Comparison of ENCODE assay signal across 19 cellular contexts in the genomic region with DNA sequence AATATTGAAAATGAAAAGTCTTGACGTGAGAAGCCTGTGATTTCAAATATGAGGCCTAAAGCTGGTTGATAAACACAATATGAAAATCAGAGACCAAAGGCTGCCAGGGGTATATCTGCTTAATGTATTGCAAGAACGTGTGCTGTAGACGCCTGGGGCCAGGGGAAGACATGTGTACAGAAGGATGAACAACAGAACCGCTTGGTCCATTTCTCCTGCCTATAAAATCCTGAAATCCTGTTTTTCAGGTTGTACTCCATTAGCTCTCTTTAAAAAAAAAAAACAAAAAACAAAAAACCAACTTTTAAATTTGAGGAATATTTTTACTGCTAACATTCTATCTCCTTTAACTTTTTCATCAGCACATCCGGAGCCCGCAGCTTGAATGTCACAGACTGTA.
DNase-seq lines count a peak whose midpoint lies in the region; ATAC-seq and TF ChIP-seq lines count a peak whose summit lies in the region.
"Had no signal": no experiment of that assay in that cellular context is flagged by ENCODE, and none has a peak within 500 bp of the region (broad histone marks: within the 10 kb centered on the region; RNA-seq: fewer than 3 reads in every experiment).

No MANE protein-coding gene starts in this region.

- no peak overlapping the region for H4K8ac ChIP-seq in trophoblast cell (ENCODE audit: low read depth, low read length)

- H2BK5ac ChIP-seq in trophoblast cell (ENCODE audit: low read depth, low read length, poor library complexity): no peak overlapping the region

- TF ChIP-seq RAD21 in SK-N-SH (IDR thresholded peaks at IDR 0.05; ENCODE audit: low read length): no peak

- TF ChIP-seq CTCF in SK-N-SH (IDR thresholded peaks at IDR 0.05): no peak
- TF ChIP-seq CTCF in epithelial cell of esophagus (IDR thresholded peaks at IDR 0.05; ENCODE audit: insufficient read depth, low read depth, low read length, missing control alignments): no peak
- no peak for TF ChIP-seq CTCF in ascending aorta (IDR thresholded peaks at IDR 0.05)

- H3K9ac ChIP-seq in SK-N-SH: no peak overlapping the region
- no peak overlapping the region for H3K9ac ChIP-seq in trophoblast cell (ENCODE audit: low read length)
- H3K9ac ChIP-seq: BLaER1, GM23248 had no signal

- H3K79me2 ChIP-seq in SK-N-SH (ENCODE audit: insufficient read depth) (no peaks in the 10 kb centered on the region), trophoblast cell (ENCODE audit: control insufficient read depth, insufficient read depth, low read length, poor library complexity) (no peaks in the 10 kb centered on the region)

- H3K36me3 ChIP-seq in SK-N-SH (replicated peaks in 1 of 2; ENCODE audit: control insufficient read depth in 1 of 2, insufficient read depth in 2 of 2, low read length in 1 of 2) (peaks cover 0 to 4% of the 10 kb centered on the region in 2 experiments), trophoblast cell (ENCODE audit: control insufficient read depth in 1 of 2, insufficient read depth in 2 of 2, low read length in 2 of 2) (peaks cover 11 to 16% of the 10 kb centered on the region in 2 experiments), ascending aorta (peaks cover 0 to 7% of the 10 kb centered on the region in 2 donors)
- H3K36me3 ChIP-seq: BLaER1 had no signal

- H2BK12ac ChIP-seq in trophoblast cell (ENCODE audit: low read length): no peak overlapping the region

- no peaks in the 10 kb centered on the region for H3K79me1 ChIP-seq in trophoblast cell (ENCODE audit: low read length)

- H2BK120ac ChIP-seq in trophoblast cell (ENCODE audit: insufficient read depth, low read length, poor library complexity): no peak overlapping the region

- TF ChIP-seq EP300 in SK-N-SH (IDR thresholded peaks at IDR 0.05; ENCODE audit: borderline replicate concordance in 1 of 2, low read depth in 1 of 2, low read length in 1 of 2): no peak; a peak in 1 of 4 replicates

- POLR2A ChIA-PET in SK-N-SH (lab: Yijun Ruan, JAX): interaction anchor here (0.6 to 1.7 kb wide), 3 partner anchors 27 to 107 kb away, joined by 3 to 4 read pairs (median 3); no protein-coding TSS in a partner anchor

- H4K12ac ChIP-seq in trophoblast cell (ENCODE audit: low read depth, low read length): no peak overlapping the region

- H3K9me2 ChIP-seq in SK-N-SH: no peaks in the 10 kb centered on the region

- H3K14ac ChIP-seq in trophoblast cell (ENCODE audit: low read length): no peak overlapping the region

- WGBS in SK-N-SH (ENCODE audit: low lambda C conversion rate): 67% methylated on average over 6 of the region's 6 CpGs
- no CpG with 5 or more reads among the region's 6 CpGs for WGBS in trophoblast cell (ENCODE audit: extremely low coverage, insufficient coverage, insufficient read length)

- H3K9me3 ChIP-seq in SK-N-SH: no peaks in the 10 kb centered on the region
- no peaks in the 10 kb centered on the region for H3K9me3 ChIP-seq in trophoblast cell (ENCODE audit: insufficient read depth, low read depth, low read length)
- no peaks in the 10 kb centered on the region for H3K9me3 ChIP-seq in ascending aorta
- H3K9me3 ChIP-seq: Caco-2 had no signal

- no peak overlapping the region for H3K4me2 ChIP-seq in SK-N-SH
- H3K4me2 ChIP-seq in trophoblast cell (ENCODE audit: low read length): no peak overlapping the region
- H3K4me2 ChIP-seq: BLaER1 had no signal

- no peak overlapping the region for H3K4me3 ChIP-seq in SK-N-SH (ENCODE audit: low read depth in 2 of 2, low read length in 1 of 2)
- H3K4me3 ChIP-seq in epithelial cell of esophagus (ENCODE audit: low read length): no peak overlapping the region
- no peak overlapping the region for H3K4me3 ChIP-seq in trophoblast cell (ENCODE audit: low read depth, low read length)
- H3K4me3 ChIP-seq in ascending aorta: no peak overlapping the region
- H3K4me3 ChIP-seq: BLaER1, GM23248 had no signal

- no peak overlapping the region for H3K23ac ChIP-seq in trophoblast cell (ENCODE audit: low read length)

- no peak overlapping the region for H2AK5ac ChIP-seq in trophoblast cell (ENCODE audit: low read length)

- H4K91ac ChIP-seq in trophoblast cell (ENCODE audit: low read depth, low read length): no peak overlapping the region

- DNase-seq in SK-N-SH (peak; percentile 30), epithelial cell of esophagus (ENCODE audit: low read depth) (peak; percentile 42), trophoblast cell (peak; percentile 59 to 88), NCI-H510A treated with DMSO at 0.1 percent for 48 hours (lab: John Stamatoyannopoulos, UW) (no peak), ascending aorta (ENCODE audit: low spot score in 2 of 2) (no peak), SKM-1 treated with dmso at 0.1 percent for 144 hours (lab: John Stamatoyannopoulos, UW; ENCODE audit: unreplicated experiment) (no peak)
- DNase-seq: Caco-2; CD4-positive, CD25-positive, alpha-beta regulatory T cell; CD8-positive, alpha-beta T cell; DMS153; DND-41; GM23248; H7; HCEC 1CT had no signal

- H4K20me1 ChIP-seq in SK-N-SH (ENCODE audit: insufficient read depth): no peaks in the 10 kb centered on the region
- H4K20me1 ChIP-seq: BLaER1 had no signal

- no peaks in the 10 kb centered on the region for H3K27me3 ChIP-seq in SK-N-SH (ENCODE audit: insufficient read depth)
- H3K27me3 ChIP-seq in trophoblast cell (ENCODE audit: insufficient read depth, low read length): no peaks in the 10 kb centered on the region
- H3K27me3 ChIP-seq in ascending aorta: no peaks in the 10 kb centered on the region
- H3K27me3 ChIP-seq: BLaER1 had no signal

- ATAC-seq in SK-N-SH treated with all-trans-retinoic acid at 6 μM for 48 hours (no peak), GM21367 (IDR thresholded peaks at IDR 0.05; ENCODE audit: unreplicated experiment) (no peak)
- ATAC-seq: CD8-positive, alpha-beta T cell had no signal

- H3K4me1 ChIP-seq in SK-N-SH (ENCODE audit: control insufficient read depth in 1 of 2, insufficient read depth in 2 of 2, low read depth in 1 of 2, low read length in 1 of 2) (peaks cover 0 to 51% of the 10 kb centered on the region in 2 experiments; a peak in 2 of 4 replicates), trophoblast cell (ENCODE audit: control insufficient read depth in 1 of 2, insufficient read depth in 2 of 2, low read length in 2 of 2) (peaks cover 4 to 7% of the 10 kb centered on the region in 2 experiments), ascending aorta (no peaks in the 10 kb centered on the region)
- H3K4me1 ChIP-seq: BLaER1, Caco-2 had no signal

- no peaks in the 10 kb centered on the region for H3F3A ChIP-seq in SK-N-SH (replicated peaks; ENCODE audit: insufficient read depth)

- intact Hi-C loops in ascending aorta (cut with DNase I): no loop called here

- CTCF ChIA-PET in SK-N-SH (lab: Yijun Ruan, JAX): interaction anchor here (0.7 to 2.2 kb wide), 3 partner anchors 109 to 154 kb away, joined by 3 to 5 read pairs (median 4); a partner anchor contains a TSS

- H2AFZ ChIP-seq in SK-N-SH (ENCODE audit: low read depth) (no peak overlapping the region), trophoblast cell (ENCODE audit: insufficient read depth, low read length, poor library complexity) (no peak overlapping the region)
- H2AFZ ChIP-seq: GM23248 had no signal

- no peak overlapping the region for H3K18ac ChIP-seq in trophoblast cell (ENCODE audit: low read length)

- peak overlapping the region in 1 of 2 experiments; percentile 99; a peak in 2 of 4 replicates for H3K27ac ChIP-seq in SK-N-SH (ENCODE audit: low read depth in 2 of 2, low read length in 1 of 2)
- H3K27ac ChIP-seq in trophoblast cell (ENCODE audit: low read depth, low read length): peak overlapping the region; percentile 69
- no peak overlapping the region for H3K27ac ChIP-seq in ascending aorta
- H3K27ac ChIP-seq: 22Rv1, BLaER1, C4-2B, GM23248 had no signal

- no peak overlapping the region for H3K4ac ChIP-seq in trophoblast cell (ENCODE audit: low read depth, low read length)

TF ChIP-seq in SK-N-SH, 30 proteins besides CTCF, POLR2A, EP300 and RAD21 (continues in another document):
- TF ChIP-seq RFX5 (IDR thresholded peaks at IDR 0.05; ENCODE audit: low read length) (no peak), MEF2A (IDR thresholded peaks at IDR 0.05; ENCODE audit: borderline replicate concordance, low read depth) (no peak), FOSL2 (IDR thresholded peaks at IDR 0.05; ENCODE audit: borderline replicate concordance, low read depth) (no peak)

TF ChIP-seq in SK-N-SH treated with all-trans-retinoic acid at 6 μM for 48 hours, 23 proteins besides CTCF, POLR2A, EP300 and RAD21 (continues in another document):
- TF ChIP-seq, protein P1, sequence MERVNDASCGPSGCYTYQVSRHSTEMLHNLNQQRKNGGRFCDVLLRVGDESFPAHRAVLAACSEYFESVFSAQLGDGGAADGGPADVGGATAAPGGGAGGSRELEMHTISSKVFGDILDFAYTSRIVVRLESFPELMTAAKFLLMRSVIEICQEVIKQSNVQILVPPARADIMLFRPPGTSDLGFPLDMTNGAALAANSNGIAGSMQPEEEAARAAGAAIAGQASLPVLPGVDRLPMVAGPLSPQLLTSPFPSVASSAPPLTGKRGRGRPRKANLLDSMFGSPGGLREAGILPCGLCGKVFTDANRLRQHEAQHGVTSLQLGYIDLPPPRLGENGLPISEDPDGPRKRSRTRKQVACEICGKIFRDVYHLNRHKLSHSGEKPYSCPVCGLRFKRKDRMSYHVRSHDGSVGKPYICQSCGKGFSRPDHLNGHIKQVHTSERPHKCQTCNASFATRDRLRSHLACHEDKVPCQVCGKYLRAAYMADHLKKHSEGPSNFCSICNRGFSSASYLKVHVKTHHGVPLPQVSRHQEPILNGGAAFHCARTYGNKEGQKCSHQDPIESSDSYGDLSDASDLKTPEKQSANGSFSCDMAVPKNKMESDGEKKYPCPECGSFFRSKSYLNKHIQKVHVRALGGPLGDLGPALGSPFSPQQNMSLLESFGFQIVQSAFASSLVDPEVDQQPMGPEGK (CRISPR knock-in tag; IDR thresholded peaks at IDR 0.05; ENCODE audit: borderline replicate concordance): no peak
- no peak for TF ChIP-seq GLIS3 (CRISPR knock-in tag; IDR thresholded peaks at IDR 0.05)
- TF ChIP-seq ISL1 (CRISPR knock-in tag; IDR thresholded peaks at IDR 0.05): no peak
- TF ChIP-seq, protein P2, sequence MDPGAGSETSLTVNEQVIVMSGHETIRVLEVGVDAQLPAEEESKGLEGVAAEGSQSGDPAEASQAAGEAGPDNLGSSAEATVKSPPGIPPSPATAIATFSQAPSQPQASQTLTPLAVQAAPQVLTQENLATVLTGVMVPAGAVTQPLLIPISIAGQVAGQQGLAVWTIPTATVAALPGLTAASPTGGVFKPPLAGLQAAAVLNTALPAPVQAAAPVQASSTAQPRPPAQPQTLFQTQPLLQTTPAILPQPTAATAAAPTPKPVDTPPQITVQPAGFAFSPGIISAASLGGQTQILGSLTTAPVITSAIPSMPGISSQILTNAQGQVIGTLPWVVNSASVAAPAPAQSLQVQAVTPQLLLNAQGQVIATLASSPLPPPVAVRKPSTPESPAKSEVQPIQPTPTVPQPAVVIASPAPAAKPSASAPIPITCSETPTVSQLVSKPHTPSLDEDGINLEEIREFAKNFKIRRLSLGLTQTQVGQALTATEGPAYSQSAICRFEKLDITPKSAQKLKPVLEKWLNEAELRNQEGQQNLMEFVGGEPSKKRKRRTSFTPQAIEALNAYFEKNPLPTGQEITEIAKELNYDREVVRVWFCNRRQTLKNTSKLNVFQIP (CRISPR knock-in tag; IDR thresholded peaks at IDR 0.05; ENCODE audit: borderline replicate concordance, low read depth): no peak
- TF ChIP-seq TCF4 (CRISPR knock-in tag; IDR thresholded peaks at IDR 0.05; ENCODE audit: borderline replicate concordance): no peak
- no peak for TF ChIP-seq SNAI2 (CRISPR knock-in tag; IDR thresholded peaks at IDR 0.05)
- no peak for TF ChIP-seq ZNF8 (CRISPR knock-in tag; IDR thresholded peaks at IDR 0.05)

Comparison
In these comparisons a context has a peak if more than half of its experiments do, and no peak if none do; other contexts are left out.
1. DNase-seq: peak in SK-N-SH (single experiment), epithelial cell of esophagus (single experiment) and trophoblast cell (2 of 2); none in NCI-H510A treated with DMSO at 0.1 percent for 48 hours (single experiment), ascending aorta (0 of 2) and SKM-1 treated with dmso at 0.1 percent for 144 hours (single experiment).